Comparison of ENCODE assay signal across 9 cellular contexts in genomic region chr12:92717202-92717601, GRCh38. TPM values are rescaled to one million over a fixed set of nuclear protein-coding genes. Genes with fewer than 3 reads are reported as not detected.
DNase-seq lines count a peak whose midpoint lies in the region; ATAC-seq, FAIRE-seq and TF ChIP-seq lines count a peak whose summit lies in the region.
"Had no signal": no experiment of that assay in that cellular context is flagged by ENCODE, and none has a peak within 500 bp of the region (broad histone marks: within the 10 kb centered on the region; RNA-seq: fewer than 3 reads in every experiment).

No MANE protein-coding gene starts in this region.

- H3K27ac ChIP-seq in 22Rv1 (no peak overlapping the region), foreskin keratinocyte (no peak overlapping the region)

- no peaks in the 10 kb centered on the region for H3K4me1 ChIP-seq in foreskin keratinocyte
- H3K4me1 ChIP-seq: Caco-2 had no signal

- in situ Hi-C loops in GM13976 (cut with MboI; ENCODE audit: low sequenced_read_pairs, unreplicated experiment): no loop called here

- H3K27me3 ChIP-seq in foreskin keratinocyte: no peaks in the 10 kb centered on the region

- no peak for ATAC-seq in foreskin keratinocyte
- ATAC-seq in esophagus mucosa: no peak

- FAIRE-seq in GM19239 (lab: Jason Lieb, UNC): no peak

- no peak for DNase-seq in GM13976 (ENCODE audit: low spot score)
- DNase-seq in SIG-M5 treated with dmso at 0.1 percent for 504 hours (lab: John Stamatoyannopoulos, UW; ENCODE audit: unreplicated experiment): peak; percentile 88
- no peak for DNase-seq in foreskin keratinocyte
- DNase-seq in GM19239 (ENCODE audit: insufficient read length, low spot score): no peak
- no peak for DNase-seq in NCI-H2227 treated with DMSO at 0.1 percent for 48 hours (lab: John Stamatoyannopoulos, UW)
- no peak for DNase-seq in GM19238 (ENCODE audit: insufficient read length, low spot score)

- TF ChIP-seq CTCF in 22Rv1 (IDR thresholded peaks at IDR 0.05): peak; percentile 38
- peak; percentile 26 for TF ChIP-seq CTCF in GM13976 (IDR thresholded peaks at IDR 0.05; ENCODE audit: borderline replicate concordance, control extremely low read depth, extremely low read depth, insufficient read depth, missing control alignments)
- TF ChIP-seq CTCF in foreskin keratinocyte (conservative IDR thresholded peaks at IDR 0.05): peak; percentile 65

RNA-seq across cellular contexts. Expression of gene PLEKHG7, which starts 14.4 kb away (rescaled TPM):
- total RNA-seq in foreskin keratinocyte (not detected in 2 replicates), esophagus mucosa (0.28 TPM)
- polyA plus RNA-seq in foreskin keratinocyte: not detected in 2 replicates
